ENCODE assay signal across 25 cellular contexts in genomic region chr3:183015185-183015584, GRCh38.
"Had no signal": no experiment of that assay in that cellular context is flagged by ENCODE, and none has a peak within 500 bp of the region (broad histone marks: within the 10 kb centered on the region; RNA-seq: fewer than 3 reads in every experiment).

No MANE protein-coding gene starts in this region.

- H3K4me3 ChIP-seq: hepatocyte, left ventricle myocardium inferior, lower lobe of right lung, spleen, testis, tibial nerve, upper lobe of right lung, vagina had no signal

- H3K27me3 Mint-ChIP-seq: natural killer cell treated with Interleukin-12 subunit alpha and Interleukin-12 subunit beta and Interleukin-15 and Interleukin-18, amount 100 ng/mL, for 72 hours; stimulated activated memory B cell treated with anti-CD40 and anti-IgM and Interleukin-4, amounts not matched to agents 10 μg/mL and 1 μg/mL and 100 μg/mL, for 72 hours; stimulated activated naive CD8-positive, alpha-beta T cell treated with anti-CD3 and anti-CD28 coated beads, Interleukin-15, amount 100 ng/mL, for 72 hours had no signal

- ATAC-seq: foreskin keratinocyte; left cardiac atrium; lower lobe of right lung; natural killer cell treated with Interleukin-12 subunit alpha and Interleukin-12 subunit beta and Interleukin-15 and Interleukin-18, amount 100 ng/mL, for 72 hours; sciatic nerve; stimulated activated memory B cell treated with anti-CD40 and anti-IgM and Interleukin-4, amounts not matched to agents 10 μg/mL and 1 μg/mL and 100 μg/mL, for 72 hours; stimulated activated naive CD8-positive, alpha-beta T cell treated with anti-CD3 and anti-CD28 coated beads, Interleukin-15, amount 100 ng/mL, for 72 hours; upper lobe of right lung had no signal

- H3K27ac ChIP-seq: foreskin keratinocyte, hepatocyte, left ventricle myocardium inferior, lower lobe of right lung, spleen, testis, tibial nerve, upper lobe of right lung, vagina had no signal

- FAIRE-seq: endothelial cell of umbilical vein, kidney had no signal

- H3K9me3 ChIP-seq: left ventricle myocardium inferior, lower lobe of right lung, spleen, testis, tibial nerve, upper lobe of right lung, vagina had no signal

- H3K27ac Mint-ChIP-seq: endodermal cell; natural killer cell treated with Interleukin-12 subunit alpha and Interleukin-12 subunit beta and Interleukin-15 and Interleukin-18, amount 100 ng/mL, for 72 hours; stimulated activated memory B cell treated with anti-CD40 and anti-IgM and Interleukin-4, amounts not matched to agents 10 μg/mL and 1 μg/mL and 100 μg/mL, for 72 hours; stimulated activated naive CD8-positive, alpha-beta T cell treated with anti-CD3 and anti-CD28 coated beads, Interleukin-15, amount 100 ng/mL, for 72 hours had no signal

- H3K4me1 Mint-ChIP-seq: endodermal cell; stimulated activated memory B cell treated with anti-CD40 and anti-IgM and Interleukin-4, amounts not matched to agents 10 μg/mL and 1 μg/mL and 100 μg/mL, for 72 hours; stimulated activated naive CD8-positive, alpha-beta T cell treated with anti-CD3 and anti-CD28 coated beads, Interleukin-15, amount 100 ng/mL, for 72 hours had no signal

- DNase-seq: effector CD4-positive, alpha-beta T cell; endodermal cell; erythroblast; foreskin keratinocyte; kidney; left cardiac atrium; left ventricle myocardium inferior; lower lobe of right lung; mesenchymal stem cell; midbrain; posterior cingulate gyrus; spleen; stimulated activated CD4-positive, alpha-beta T cell treated with anti-CD3 and anti-CD28 coated beads, Interleukin-15, amount 100 ng/mL, for 24 hours; stimulated activated CD4-positive, alpha-beta T cell treated with anti-CD3 and anti-CD28 coated beads, Interleukin-1b, Interleukin-23, amount 100 ng/mL, for 48 hours; stimulated activated CD4-positive, alpha-beta T cell treated with anti-CD3 and anti-CD28 coated beads, Interleukin-4, amount 100 ng/mL, for 24 hours; stimulated activated naive CD8-positive, alpha-beta T cell treated with anti-CD3 and anti-CD28 coated beads, Interleukin-15, amount 100 ng/mL, for 72 hours; testis; upper lobe of right lung had no signal

- H3K27me3 ChIP-seq: foreskin keratinocyte, hepatocyte, spleen, testis, tibial nerve, upper lobe of right lung, vagina had no signal

- H3K9me3 Mint-ChIP-seq: endodermal cell; natural killer cell treated with Interleukin-12 subunit alpha and Interleukin-12 subunit beta and Interleukin-15 and Interleukin-18, amount 100 ng/mL, for 72 hours; stimulated activated memory B cell treated with anti-CD40 and anti-IgM and Interleukin-4, amounts not matched to agents 10 μg/mL and 1 μg/mL and 100 μg/mL, for 72 hours; stimulated activated naive CD8-positive, alpha-beta T cell treated with anti-CD3 and anti-CD28 coated beads, Interleukin-15, amount 100 ng/mL, for 72 hours had no signal

- H3K4me3 Mint-ChIP-seq: endodermal cell; natural killer cell treated with Interleukin-12 subunit alpha and Interleukin-12 subunit beta and Interleukin-15 and Interleukin-18, amount 100 ng/mL, for 72 hours; stimulated activated memory B cell treated with anti-CD40 and anti-IgM and Interleukin-4, amounts not matched to agents 10 μg/mL and 1 μg/mL and 100 μg/mL, for 72 hours; stimulated activated naive CD8-positive, alpha-beta T cell treated with anti-CD3 and anti-CD28 coated beads, Interleukin-15, amount 100 ng/mL, for 72 hours had no signal

- H3K4me1 ChIP-seq: foreskin keratinocyte, left ventricle myocardium inferior, lower lobe of right lung, spleen, testis, tibial nerve, upper lobe of right lung, vagina had no signal
